ENCODE assay signal across 8 cellular contexts in the genomic region with DNA sequence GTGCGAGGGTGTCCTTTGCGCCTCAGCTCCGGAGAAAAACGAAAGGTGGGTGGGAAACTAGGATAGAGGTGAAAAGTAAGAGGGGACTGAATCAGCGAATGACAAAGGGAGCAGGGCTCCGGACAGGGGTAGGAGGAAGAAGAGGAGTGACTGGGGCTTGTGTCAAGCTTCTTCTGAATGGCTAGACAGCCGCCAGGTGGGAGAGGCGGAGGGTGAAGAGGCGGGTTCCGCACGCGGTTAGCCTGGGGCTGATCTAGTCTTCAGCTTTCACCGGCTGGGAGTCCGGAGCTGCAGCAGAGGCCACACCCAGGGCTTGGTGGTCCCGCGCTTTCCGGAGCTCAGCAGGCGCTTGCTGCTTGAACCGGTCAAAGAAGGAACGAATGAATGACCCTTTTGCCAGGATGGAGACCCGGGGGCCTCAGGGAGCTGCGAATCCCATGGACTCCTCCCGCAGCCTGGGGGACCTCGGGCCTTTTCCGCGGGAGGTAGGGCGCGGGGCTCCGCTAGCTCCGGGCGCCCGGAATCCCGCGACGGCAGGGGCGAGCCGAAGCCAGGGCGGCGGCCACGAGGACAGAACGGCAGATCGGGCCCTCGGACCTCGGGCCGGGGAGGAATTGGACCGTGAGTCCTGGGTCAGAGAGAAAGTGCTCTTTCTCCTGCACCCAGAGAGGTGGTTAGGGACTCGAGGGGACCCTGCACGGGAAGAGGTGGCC. TPM values are rescaled to one million over a fixed set of nuclear protein-coding genes. Genes with fewer than 3 reads are reported as not detected.
A peak's percentile ranks its signal among the peaks of the same experiment; 100 is the strongest.
DNase-seq lines count a peak whose midpoint lies in the region; ATAC-seq lines count a peak whose summit lies in the region.

A gene (plus strand): TSS at position 256 of the 713 bp plus-strand sequence. CDS start 125 bp downstream, at position 381.

- H3K27me3 ChIP-seq in Karpas-422 (ENCODE audit: low read length) = no peaks in the 10 kb centered on the region

- H3K9me2 ChIP-seq in Karpas-422 (replicated peaks; ENCODE audit: insufficient read depth, low read length) = no peaks in the 10 kb centered on the region

- H4K20me1 ChIP-seq in Karpas-422 (ENCODE audit: insufficient read depth, low read depth, low read length) = no peaks in the 10 kb centered on the region

- H3K79me2 ChIP-seq in Karpas-422 (ENCODE audit: low read length) = no peaks in the 10 kb centered on the region

- ATAC-seq in GM18517 (IDR thresholded peaks at IDR 0.05; ENCODE audit: unreplicated experiment) (peak; percentile 73), HG02970 (IDR thresholded peaks at IDR 0.05; ENCODE audit: low FRiP score, unreplicated experiment) (peak; percentile 73)

- DNase-seq in 8988T (peak; percentile 24), NCI-H526 treated with DMSO at 0.1 percent for 48 hours (lab: John Stamatoyannopoulos, UW) (peak; percentile 67), astrocyte of the hippocampus (ENCODE audit: low read depth, low spot score) (peak; percentile 64), islet precursor cell (peak; percentile 95), Karpas-422 (no peak)
- peak; percentile 29 for DNase-seq in stimulated activated CD4-positive, alpha-beta T cell treated with anti-CD3 and anti-CD28 coated beads, Interleukin-4, amount 100 ng/mL, for 1 hour

- no peaks in the 10 kb centered on the region for H3K4me1 ChIP-seq in Karpas-422 (ENCODE audit: low read length)

- no peak within 1 kb of the TSS for H3K27ac ChIP-seq in Karpas-422 (ENCODE audit: low read length)

- H3K9ac ChIP-seq in Karpas-422 (ENCODE audit: low read length) = no peak within 1 kb of the TSS

- no peak within 1 kb of the TSS for H3K4me3 ChIP-seq in Karpas-422 (ENCODE audit: low read length)

- H3K36me3 ChIP-seq in Karpas-422 (ENCODE audit: insufficient read depth, low read length) = no peaks in the 10 kb centered on the region

- H2AFZ ChIP-seq in Karpas-422 (ENCODE audit: low read length) = no peak within 1 kb of the TSS

- H3K9me3 ChIP-seq in Karpas-422 (ENCODE audit: low read length) = no peaks in the 10 kb centered on the region

- no peak within 1 kb of the TSS for H3K4me2 ChIP-seq in Karpas-422 (ENCODE audit: low read depth, low read length, poor library complexity, severe bottlenecking)

RNA-seq across cellular contexts. Expression of the gene that starts here (rescaled TPM):
- not detected in 2 replicates for total RNA-seq in Karpas-422 (2014; rRNA removed; shearing (Covaris generic); ENCODE audit: low replicate concordance)
